ENCODE assay signal across 26 cellular contexts in genomic region chr1:15273274-15273673, GRCh38. TPM values are rescaled to one million over a fixed set of nuclear protein-coding genes. Genes with fewer than 3 reads are reported as not detected.
"Had no signal": no experiment of that assay in that cellular context is flagged by ENCODE, and none has a peak within 500 bp of the region (broad histone marks: within the 10 kb centered on the region; RNA-seq: fewer than 3 reads in every experiment).

No MANE protein-coding gene starts in this region.

- DNase-seq: activated CD4-positive, alpha-beta T cell treated with anti-CD3 and anti-CD28 coated beads for 1 hour; activated CD4-positive, alpha-beta T cell treated with anti-CD3 and anti-CD28 coated beads, Interleukin-2, amount 50 U/mL, for 4 hours; activated gamma-delta T cell; activated naive CD4-positive, alpha-beta T cell; activated naive CD8-positive, alpha-beta T cell treated with anti-CD3 and anti-CD28 coated beads, Interleukin-2, amount 10 ng/mL, durations not matched to agents 7 days and 5 days; activated T-cell treated with anti-CD3 and anti-CD28 coated beads for 4 hours; activated T-cell treated with anti-CD3 and anti-CD28 coated beads, Interleukin-2, amount 50 U/mL, for 24 hours; cortex of kidney; effector CD4-positive, alpha-beta T cell; esophagus squamous epithelium; T-helper 9 cell had no signal

- H3K27ac ChIP-seq: ascending aorta, brain microvascular endothelial cell, esophagus squamous epithelium, gastroesophageal sphincter, heart right ventricle had no signal

- H3K9me3 ChIP-seq: ascending aorta, esophagus squamous epithelium, gastroesophageal sphincter, heart right ventricle had no signal

- H3K27ac Mint-ChIP-seq: activated CD4-positive, alpha-beta memory T cell treated with anti-CD3 and anti-CD28 coated beads, Interleukin-2, amount 10 ng/mL, durations not matched to agents 7 days and 5 days; activated CD4-positive, alpha-beta T cell treated with anti-CD3 and anti-CD28 coated beads, Interleukin-2, amount 10 ng/mL, durations not matched to agents 7 days and 5 days; activated naive CD4-positive, alpha-beta T cell treated with anti-CD3 and anti-CD28 coated beads, Interleukin-2, amount 10 ng/mL, durations not matched to agents 7 days and 5 days; activated naive CD4-positive, alpha-beta T cell treated with anti-CD3 and anti-CD28 coated beads, Interleukin-2, amount 50 U/mL, for 72 hours; activated naive CD8-positive, alpha-beta T cell treated with anti-CD3 and anti-CD28 coated beads, Interleukin-2, amount 10 ng/mL, durations not matched to agents 7 days and 5 days; activated T-cell treated with anti-CD3 and anti-CD28 coated beads, Interleukin-2, amount 50 U/mL, for 24 hours; activated T-cell treated with anti-CD3 and anti-CD28 coated beads, Interleukin-2, amount 50 U/mL, for 72 hours; effector memory CD8-positive, alpha-beta T cell; T-helper 1 cell treated with Interleukin-12 subunit alpha and Interleukin-12 subunit beta and Interleukin-4 antibody, amounts not matched to agents 30 μg/mL and 1 μg/mL, for 36 hours; WTC11 had no signal

- H3K36me3 Mint-ChIP-seq: activated naive CD4-positive, alpha-beta T cell treated with anti-CD3 and anti-CD28 coated beads, Interleukin-2, amount 10 ng/mL, durations not matched to agents 7 days and 5 days; activated naive CD4-positive, alpha-beta T cell treated with anti-CD3 and anti-CD28 coated beads, Interleukin-2, amount 50 U/mL, for 72 hours; activated naive CD8-positive, alpha-beta T cell treated with anti-CD3 and anti-CD28 coated beads, Interleukin-2, amount 10 ng/mL, durations not matched to agents 7 days and 5 days; WTC11 had no signal

- H3K9me3 Mint-ChIP-seq: activated CD4-positive, alpha-beta memory T cell treated with anti-CD3 and anti-CD28 coated beads, Interleukin-2, amount 10 ng/mL, durations not matched to agents 7 days and 5 days; activated CD4-positive, alpha-beta T cell treated with anti-CD3 and anti-CD28 coated beads, Interleukin-2, amount 10 ng/mL, durations not matched to agents 7 days and 5 days; activated naive CD4-positive, alpha-beta T cell treated with anti-CD3 and anti-CD28 coated beads, Interleukin-2, amount 10 ng/mL, durations not matched to agents 7 days and 5 days; activated naive CD4-positive, alpha-beta T cell treated with anti-CD3 and anti-CD28 coated beads, Interleukin-2, amount 50 U/mL, for 72 hours; activated naive CD8-positive, alpha-beta T cell treated with anti-CD3 and anti-CD28 coated beads, Interleukin-2, amount 10 ng/mL, durations not matched to agents 7 days and 5 days; activated T-cell treated with anti-CD3 and anti-CD28 coated beads, Interleukin-2, amount 50 U/mL, for 24 hours; activated T-cell treated with anti-CD3 and anti-CD28 coated beads, Interleukin-2, amount 50 U/mL, for 72 hours; central memory CD8-positive, alpha-beta T cell; effector memory CD8-positive, alpha-beta T cell; T-helper 1 cell treated with Interleukin-12 subunit alpha and Interleukin-12 subunit beta and Interleukin-4 antibody, amounts not matched to agents 30 μg/mL and 1 μg/mL, for 36 hours; WTC11 had no signal

- H3K4me3 Mint-ChIP-seq: activated CD4-positive, alpha-beta memory T cell treated with anti-CD3 and anti-CD28 coated beads, Interleukin-2, amount 10 ng/mL, durations not matched to agents 7 days and 5 days; activated CD4-positive, alpha-beta T cell treated with anti-CD3 and anti-CD28 coated beads, Interleukin-2, amount 10 ng/mL, durations not matched to agents 7 days and 5 days; activated naive CD4-positive, alpha-beta T cell treated with anti-CD3 and anti-CD28 coated beads, Interleukin-2, amount 10 ng/mL, durations not matched to agents 7 days and 5 days; activated naive CD8-positive, alpha-beta T cell treated with anti-CD3 and anti-CD28 coated beads, Interleukin-2, amount 10 ng/mL, durations not matched to agents 7 days and 5 days; activated T-cell treated with anti-CD3 and anti-CD28 coated beads, Interleukin-2, amount 50 U/mL, for 24 hours; activated T-cell treated with anti-CD3 and anti-CD28 coated beads, Interleukin-2, amount 50 U/mL, for 72 hours; central memory CD8-positive, alpha-beta T cell; effector memory CD8-positive, alpha-beta T cell; T-helper 1 cell treated with Interleukin-12 subunit alpha and Interleukin-12 subunit beta and Interleukin-4 antibody, amounts not matched to agents 30 μg/mL and 1 μg/mL, for 36 hours; WTC11 had no signal

- H3K4me1 Mint-ChIP-seq: activated naive CD8-positive, alpha-beta T cell treated with anti-CD3 and anti-CD28 coated beads, Interleukin-2, amount 10 ng/mL, durations not matched to agents 7 days and 5 days; central memory CD8-positive, alpha-beta T cell had no signal

- H3K4me3 ChIP-seq: ascending aorta, esophagus squamous epithelium, gastroesophageal sphincter, heart right ventricle had no signal

- H3K27me3 ChIP-seq: ascending aorta, brain microvascular endothelial cell, gastroesophageal sphincter had no signal

- H3K36me3 ChIP-seq: ascending aorta, brain microvascular endothelial cell, esophagus squamous epithelium, gastroesophageal sphincter, heart right ventricle had no signal

- H3K4me1 ChIP-seq: ascending aorta had no signal

RNA-seq across cellular contexts. Expression of gene FHAD1, which starts 26.3 kb away (rescaled TPM):
- total RNA-seq: activated CD4-positive, alpha-beta T cell treated with anti-CD3 and anti-CD28 coated beads, Interleukin-2, amount 10 ng/mL, durations not matched to agents 7 days and 5 days; ascending aorta; bronchial epithelial cell; glomerular endothelial cell had no signal
